In the genomic region with DNA sequence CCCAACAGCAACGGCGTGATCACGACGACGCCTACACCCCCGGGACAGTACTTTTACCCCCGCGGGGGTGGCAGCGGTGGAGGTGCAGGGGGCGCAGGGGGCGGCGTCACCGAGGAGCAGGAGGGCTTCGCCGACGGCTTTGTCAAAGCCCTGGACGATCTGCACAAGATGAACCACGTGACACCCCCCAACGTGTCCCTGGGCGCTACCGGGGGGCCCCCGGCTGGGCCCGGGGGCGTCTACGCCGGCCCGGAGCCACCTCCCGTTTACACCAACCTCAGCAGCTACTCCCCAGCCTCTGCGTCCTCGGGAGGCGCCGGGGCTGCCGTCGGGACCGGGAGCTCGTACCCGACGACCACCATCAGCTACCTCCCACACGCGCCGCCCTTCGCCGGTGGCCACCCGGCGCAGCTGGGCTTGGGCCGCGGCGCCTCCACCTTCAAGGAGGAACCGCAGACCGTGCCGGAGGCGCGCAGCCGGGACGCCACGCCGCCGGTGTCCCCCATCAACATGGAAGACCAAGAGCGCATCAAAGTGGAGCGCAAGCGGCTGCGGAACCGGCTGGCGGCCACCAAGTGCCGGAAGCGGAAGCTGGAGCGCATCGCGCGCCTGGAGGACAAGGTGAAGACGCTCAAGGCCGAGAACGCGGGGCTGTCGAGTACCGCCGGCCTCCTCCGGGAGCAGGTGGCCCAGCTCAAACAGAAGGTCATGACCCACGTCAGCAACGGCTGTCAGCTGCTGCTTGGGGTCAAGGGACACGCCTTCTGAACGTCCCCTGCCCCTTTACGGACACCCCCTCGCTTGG, we compare ENCODE assay signal across 1 cellular context.
A peak's percentile ranks its signal among the peaks of the same experiment; 100 is the strongest.
TF ChIP-seq lines count a peak whose summit lies in the region.

No MANE protein-coding gene starts in this region.

TF ChIP-seq in K562, 482 proteins besides CTCF, POLR2A, EP300 and RAD21 (continued from another document and continues in another):
- TF ChIP-seq ATF7 (IDR thresholded peaks at IDR 0.05) (peak; percentile 38; the same call in 1 of the 2 replicates), SRSF3 (IDR thresholded peaks at IDR 0.05; ENCODE audit: insufficient read depth, low read length) (peak; percentile 69; the same call in 1 of the 2 replicates), SMAD1 (IDR thresholded peaks at IDR 0.05; ENCODE audit: low read depth, low read length, partially characterized antibody) (no peak), PHB (CRISPR knock-in tag; IDR thresholded peaks at IDR 0.05) (no peak), COPS2 (conservative IDR thresholded peaks at IDR 0.05) (no peak), TOE1 (IDR thresholded peaks at IDR 0.05; ENCODE audit: borderline replicate concordance) (peak; percentile 82), TOE1 (CRISPR knock-in tag; IDR thresholded peaks at IDR 0.05; ENCODE audit: borderline replicate concordance, low read depth) (no peak), SNIP1 (IDR thresholded peaks at IDR 0.05; ENCODE audit: low read depth) (no peak), SLC30A9 (CRISPR knock-in tag; IDR thresholded peaks at IDR 0.05) (no peak), TCFL5 (CRISPR knock-in tag; conservative IDR thresholded peaks at IDR 0.05) (no peak), ZSCAN32 (CRISPR knock-in tag; IDR thresholded peaks at IDR 0.05) (no peak), ZNF311 (CRISPR knock-in tag; IDR thresholded peaks at IDR 0.05) (no peak), YY1 (IDR thresholded peaks at IDR 0.05; ENCODE audit: borderline replicate concordance in 1 of 3, control insufficient read depth in 1 of 3, extremely low read depth in 1 of 3, insufficient read depth in 3 of 3, insufficient read length in 1 of 3, insufficient replicate concordance in 2 of 3, low read depth in 1 of 3, low read length in 2 of 3) (peak in 1 of 3 experiments; percentile 62), RNF2 (IDR thresholded peaks at IDR 0.05) (peak; percentile 70; the same call in 1 of the 2 replicates), MIER1 (IDR thresholded peaks at IDR 0.05; ENCODE audit: low read depth) (no peak), ZNF644 (tag; IDR thresholded peaks at IDR 0.05; ENCODE audit: low read depth) (no peak), ZC3H4 (CRISPR knock-in tag; IDR thresholded peaks at IDR 0.05; ENCODE audit: borderline replicate concordance) (no peak; the same call in 1 of the 2 replicates), ESRRB (CRISPR knock-in tag; IDR thresholded peaks at IDR 0.05; ENCODE audit: borderline replicate concordance) (no peak), SMAD4 (CRISPR knock-in tag; conservative IDR thresholded peaks at IDR 0.05) (no peak), ZNF232 (CRISPR knock-in tag; IDR thresholded peaks at IDR 0.05) (no peak), NFATC3 (IDR thresholded peaks at IDR 0.05) (peak; percentile 12; the same call in 1 of the 2 replicates), BCOR (IDR thresholded peaks at IDR 0.05) (0 out of 2 replicates have a peak, but pooled peaks have one; percentile 39), KLF13 (tag; IDR thresholded peaks at IDR 0.05; ENCODE audit: borderline replicate concordance, low read depth) (no peak), SAFB (IDR thresholded peaks at IDR 0.05; ENCODE audit: borderline replicate concordance, low read depth, low read length) (peak; percentile 46), SMAD3 (CRISPR knock-in tag; conservative IDR thresholded peaks at IDR 0.05) (no peak), ZNF778 (CRISPR knock-in tag; IDR thresholded peaks at IDR 0.05) (no peak), NR2C2 (CRISPR knock-in tag; IDR thresholded peaks at IDR 0.05) (peak; percentile 90), NR2C2 (tag; IDR thresholded peaks at IDR 0.05) (peak; percentile 89), CEBPB (tag; IDR thresholded peaks at IDR 0.05) (no peak), TBL1XR1 (IDR thresholded peaks at IDR 0.05; ENCODE audit: low read length in 2 of 2) (peak in 1 of 2 experiments; percentile 33; a peak in 2 of 4 replicates), ZNF717 (CRISPR knock-in tag; IDR thresholded peaks at IDR 0.05) (no peak), SREBF2 (CRISPR knock-in tag; IDR thresholded peaks at IDR 0.05) (no peak), SRSF9 (IDR thresholded peaks at IDR 0.05; ENCODE audit: borderline replicate concordance, low read depth, low read length) (no peak), JUNB (CRISPR knock-in tag; conservative IDR thresholded peaks at IDR 0.05) (no peak), HDAC1 (IDR thresholded peaks at IDR 0.05) (peak in 1 of 2 experiments; percentile 78; a peak in 1 of 4 replicates), HDAC2 (IDR thresholded peaks at IDR 0.05) (no peak), HIVEP1 (CRISPR knock-in tag; IDR thresholded peaks at IDR 0.05) (no peak), GATA2 (CRISPR knock-in tag; IDR thresholded peaks at IDR 0.05) (no peak), STAT5A (IDR thresholded peaks at IDR 0.05; ENCODE audit: borderline replicate concordance, low read length) (no peak), ZNF707 (CRISPR knock-in tag; conservative IDR thresholded peaks at IDR 0.05) (no peak), EGR1 (conservative IDR thresholded peaks at IDR 0.05) (peak; percentile 74), MEIS2 (IDR thresholded peaks at IDR 0.05; ENCODE audit: partially characterized antibody) (no peak), HDGF (IDR thresholded peaks at IDR 0.05) (no peak), NCOR1 (IDR thresholded peaks at IDR 0.05) (0 out of 2 replicates have a peak, but pooled peaks have one; percentile 9), ZFP30 (CRISPR knock-in tag; IDR thresholded peaks at IDR 0.05; ENCODE audit: borderline replicate concordance) (no peak), SOX6 (IDR thresholded peaks at IDR 0.05) (no peak), ZFP36 (IDR thresholded peaks at IDR 0.05; ENCODE audit: low read depth, low read length, partially characterized antibody) (no peak)
- TF ChIP-seq, protein P1, sequence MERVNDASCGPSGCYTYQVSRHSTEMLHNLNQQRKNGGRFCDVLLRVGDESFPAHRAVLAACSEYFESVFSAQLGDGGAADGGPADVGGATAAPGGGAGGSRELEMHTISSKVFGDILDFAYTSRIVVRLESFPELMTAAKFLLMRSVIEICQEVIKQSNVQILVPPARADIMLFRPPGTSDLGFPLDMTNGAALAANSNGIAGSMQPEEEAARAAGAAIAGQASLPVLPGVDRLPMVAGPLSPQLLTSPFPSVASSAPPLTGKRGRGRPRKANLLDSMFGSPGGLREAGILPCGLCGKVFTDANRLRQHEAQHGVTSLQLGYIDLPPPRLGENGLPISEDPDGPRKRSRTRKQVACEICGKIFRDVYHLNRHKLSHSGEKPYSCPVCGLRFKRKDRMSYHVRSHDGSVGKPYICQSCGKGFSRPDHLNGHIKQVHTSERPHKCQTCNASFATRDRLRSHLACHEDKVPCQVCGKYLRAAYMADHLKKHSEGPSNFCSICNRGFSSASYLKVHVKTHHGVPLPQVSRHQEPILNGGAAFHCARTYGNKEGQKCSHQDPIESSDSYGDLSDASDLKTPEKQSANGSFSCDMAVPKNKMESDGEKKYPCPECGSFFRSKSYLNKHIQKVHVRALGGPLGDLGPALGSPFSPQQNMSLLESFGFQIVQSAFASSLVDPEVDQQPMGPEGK (CRISPR knock-in tag; IDR thresholded peaks at IDR 0.05; ENCODE audit: borderline replicate concordance) = no peak
- TF ChIP-seq, protein P2, sequence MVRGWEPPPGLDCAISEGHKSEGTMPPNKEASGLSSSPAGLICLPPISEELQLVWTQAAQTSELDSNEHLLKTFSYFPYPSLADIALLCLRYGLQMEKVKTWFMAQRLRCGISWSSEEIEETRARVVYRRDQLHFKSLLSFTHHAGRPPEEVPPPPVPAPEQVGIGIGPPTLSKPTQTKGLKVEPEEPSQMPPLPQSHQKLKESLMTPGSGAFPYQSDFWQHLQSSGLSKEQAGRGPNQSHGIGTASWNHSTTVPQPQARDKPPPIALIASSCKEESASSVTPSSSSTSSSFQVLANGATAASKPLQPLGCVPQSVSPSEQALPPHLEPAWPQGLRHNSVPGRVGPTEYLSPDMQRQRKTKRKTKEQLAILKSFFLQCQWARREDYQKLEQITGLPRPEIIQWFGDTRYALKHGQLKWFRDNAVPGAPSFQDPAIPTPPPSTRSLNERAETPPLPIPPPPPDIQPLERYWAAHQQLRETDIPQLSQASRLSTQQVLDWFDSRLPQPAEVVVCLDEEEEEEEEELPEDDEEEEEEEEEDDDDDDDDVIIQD (CRISPR knock-in tag; IDR thresholded peaks at IDR 0.05) = no peak
- TF ChIP-seq, protein P3, sequence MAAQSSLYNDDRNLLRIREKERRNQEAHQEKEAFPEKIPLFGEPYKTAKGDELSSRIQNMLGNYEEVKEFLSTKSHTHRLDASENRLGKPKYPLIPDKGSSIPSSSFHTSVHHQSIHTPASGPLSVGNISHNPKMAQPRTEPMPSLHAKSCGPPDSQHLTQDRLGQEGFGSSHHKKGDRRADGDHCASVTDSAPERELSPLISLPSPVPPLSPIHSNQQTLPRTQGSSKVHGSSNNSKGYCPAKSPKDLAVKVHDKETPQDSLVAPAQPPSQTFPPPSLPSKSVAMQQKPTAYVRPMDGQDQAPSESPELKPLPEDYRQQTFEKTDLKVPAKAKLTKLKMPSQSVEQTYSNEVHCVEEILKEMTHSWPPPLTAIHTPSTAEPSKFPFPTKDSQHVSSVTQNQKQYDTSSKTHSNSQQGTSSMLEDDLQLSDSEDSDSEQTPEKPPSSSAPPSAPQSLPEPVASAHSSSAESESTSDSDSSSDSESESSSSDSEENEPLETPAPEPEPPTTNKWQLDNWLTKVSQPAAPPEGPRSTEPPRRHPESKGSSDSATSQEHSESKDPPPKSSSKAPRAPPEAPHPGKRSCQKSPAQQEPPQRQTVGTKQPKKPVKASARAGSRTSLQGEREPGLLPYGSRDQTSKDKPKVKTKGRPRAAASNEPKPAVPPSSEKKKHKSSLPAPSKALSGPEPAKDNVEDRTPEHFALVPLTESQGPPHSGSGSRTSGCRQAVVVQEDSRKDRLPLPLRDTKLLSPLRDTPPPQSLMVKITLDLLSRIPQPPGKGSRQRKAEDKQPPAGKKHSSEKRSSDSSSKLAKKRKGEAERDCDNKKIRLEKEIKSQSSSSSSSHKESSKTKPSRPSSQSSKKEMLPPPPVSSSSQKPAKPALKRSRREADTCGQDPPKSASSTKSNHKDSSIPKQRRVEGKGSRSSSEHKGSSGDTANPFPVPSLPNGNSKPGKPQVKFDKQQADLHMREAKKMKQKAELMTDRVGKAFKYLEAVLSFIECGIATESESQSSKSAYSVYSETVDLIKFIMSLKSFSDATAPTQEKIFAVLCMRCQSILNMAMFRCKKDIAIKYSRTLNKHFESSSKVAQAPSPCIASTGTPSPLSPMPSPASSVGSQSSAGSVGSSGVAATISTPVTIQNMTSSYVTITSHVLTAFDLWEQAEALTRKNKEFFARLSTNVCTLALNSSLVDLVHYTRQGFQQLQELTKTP (IDR thresholded peaks at IDR 0.05; ENCODE audit: low read depth in 1 of 2, partially characterized antibody in 2 of 2) = no peak
- TF ChIP-seq, protein P4, sequence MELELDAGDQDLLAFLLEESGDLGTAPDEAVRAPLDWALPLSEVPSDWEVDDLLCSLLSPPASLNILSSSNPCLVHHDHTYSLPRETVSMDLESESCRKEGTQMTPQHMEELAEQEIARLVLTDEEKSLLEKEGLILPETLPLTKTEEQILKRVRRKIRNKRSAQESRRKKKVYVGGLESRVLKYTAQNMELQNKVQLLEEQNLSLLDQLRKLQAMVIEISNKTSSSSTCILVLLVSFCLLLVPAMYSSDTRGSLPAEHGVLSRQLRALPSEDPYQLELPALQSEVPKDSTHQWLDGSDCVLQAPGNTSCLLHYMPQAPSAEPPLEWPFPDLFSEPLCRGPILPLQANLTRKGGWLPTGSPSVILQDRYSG (tag; conservative IDR thresholded peaks at IDR 0.05; ENCODE audit: low read depth) = no peak
- TF ChIP-seq, protein P5, sequence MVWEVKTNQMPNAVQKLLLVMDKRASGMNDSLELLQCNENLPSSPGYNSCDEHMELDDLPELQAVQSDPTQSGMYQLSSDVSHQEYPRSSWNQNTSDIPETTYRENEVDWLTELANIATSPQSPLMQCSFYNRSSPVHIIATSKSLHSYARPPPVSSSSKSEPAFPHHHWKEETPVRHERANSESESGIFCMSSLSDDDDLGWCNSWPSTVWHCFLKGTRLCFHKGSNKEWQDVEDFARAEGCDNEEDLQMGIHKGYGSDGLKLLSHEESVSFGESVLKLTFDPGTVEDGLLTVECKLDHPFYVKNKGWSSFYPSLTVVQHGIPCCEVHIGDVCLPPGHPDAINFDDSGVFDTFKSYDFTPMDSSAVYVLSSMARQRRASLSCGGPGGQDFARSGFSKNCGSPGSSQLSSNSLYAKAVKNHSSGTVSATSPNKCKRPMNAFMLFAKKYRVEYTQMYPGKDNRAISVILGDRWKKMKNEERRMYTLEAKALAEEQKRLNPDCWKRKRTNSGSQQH (CRISPR knock-in tag; IDR thresholded peaks at IDR 0.05) = no peak
- TF ChIP-seq, protein P6, sequence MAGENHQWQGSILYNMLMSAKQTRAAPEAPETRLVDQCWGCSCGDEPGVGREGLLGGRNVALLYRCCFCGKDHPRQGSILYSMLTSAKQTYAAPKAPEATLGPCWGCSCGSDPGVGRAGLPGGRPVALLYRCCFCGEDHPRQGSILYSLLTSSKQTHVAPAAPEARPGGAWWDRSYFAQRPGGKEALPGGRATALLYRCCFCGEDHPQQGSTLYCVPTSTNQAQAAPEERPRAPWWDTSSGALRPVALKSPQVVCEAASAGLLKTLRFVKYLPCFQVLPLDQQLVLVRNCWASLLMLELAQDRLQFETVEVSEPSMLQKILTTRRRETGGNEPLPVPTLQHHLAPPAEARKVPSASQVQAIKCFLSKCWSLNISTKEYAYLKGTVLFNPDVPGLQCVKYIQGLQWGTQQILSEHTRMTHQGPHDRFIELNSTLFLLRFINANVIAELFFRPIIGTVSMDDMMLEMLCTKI (IDR thresholded peaks at IDR 0.05; ENCODE audit: partially characterized antibody) = no peak
- TF ChIP-seq, protein P7, sequence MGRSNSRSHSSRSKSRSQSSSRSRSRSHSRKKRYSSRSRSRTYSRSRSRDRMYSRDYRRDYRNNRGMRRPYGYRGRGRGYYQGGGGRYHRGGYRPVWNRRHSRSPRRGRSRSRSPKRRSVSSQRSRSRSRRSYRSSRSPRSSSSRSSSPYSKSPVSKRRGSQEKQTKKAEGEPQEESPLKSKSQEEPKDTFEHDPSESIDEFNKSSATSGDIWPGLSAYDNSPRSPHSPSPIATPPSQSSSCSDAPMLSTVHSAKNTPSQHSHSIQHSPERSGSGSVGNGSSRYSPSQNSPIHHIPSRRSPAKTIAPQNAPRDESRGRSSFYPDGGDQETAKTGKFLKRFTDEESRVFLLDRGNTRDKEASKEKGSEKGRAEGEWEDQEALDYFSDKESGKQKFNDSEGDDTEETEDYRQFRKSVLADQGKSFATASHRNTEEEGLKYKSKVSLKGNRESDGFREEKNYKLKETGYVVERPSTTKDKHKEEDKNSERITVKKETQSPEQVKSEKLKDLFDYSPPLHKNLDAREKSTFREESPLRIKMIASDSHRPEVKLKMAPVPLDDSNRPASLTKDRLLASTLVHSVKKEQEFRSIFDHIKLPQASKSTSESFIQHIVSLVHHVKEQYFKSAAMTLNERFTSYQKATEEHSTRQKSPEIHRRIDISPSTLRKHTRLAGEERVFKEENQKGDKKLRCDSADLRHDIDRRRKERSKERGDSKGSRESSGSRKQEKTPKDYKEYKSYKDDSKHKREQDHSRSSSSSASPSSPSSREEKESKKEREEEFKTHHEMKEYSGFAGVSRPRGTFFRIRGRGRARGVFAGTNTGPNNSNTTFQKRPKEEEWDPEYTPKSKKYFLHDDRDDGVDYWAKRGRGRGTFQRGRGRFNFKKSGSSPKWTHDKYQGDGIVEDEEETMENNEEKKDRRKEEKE (IDR thresholded peaks at IDR 0.05; ENCODE audit: borderline replicate concordance in 1 of 2, control insufficient read depth in 1 of 2, low read depth in 2 of 2, low read length in 1 of 2) = peak in 1 of 2 experiments; percentile 83; a peak in 1 of 4 replicates
